Comparison of ENCODE assay signal across 7 cellular contexts in genomic region chr18:34330907-34331306, GRCh38.
DNase-seq lines count a peak whose midpoint lies in the region; ATAC-seq and TF ChIP-seq lines count a peak whose summit lies in the region.
"Not testable (repeated sequence)": the region's sequence is repeated elsewhere in the genome, so short reads cannot be mapped to it uniquely, and the experiment has no call there.

No MANE protein-coding gene starts in this region.

- H3K27ac ChIP-seq in HUES64 (ENCODE audit: low read depth, low read length); smooth muscle cell (ENCODE audit: low read depth): not testable (repeated sequence)

- H4K20me1 ChIP-seq in smooth muscle cell (ENCODE audit: low read depth), result not testable (repeated sequence)

- TF ChIP-seq CTCF in mucosa of descending colon (IDR thresholded peaks at IDR 0.05); smooth muscle cell (IDR thresholded peaks at IDR 0.05; ENCODE audit: borderline replicate concordance, insufficient read depth, poor library complexity, severe bottlenecking): not testable (repeated sequence)

- not testable (repeated sequence) for H3K27me3 ChIP-seq in HUES64 (ENCODE audit: insufficient read depth, low read length); NT2/D1 (ENCODE audit: insufficient read depth, insufficient read length); smooth muscle cell (ENCODE audit: low read depth)

- H3K4me3 ChIP-seq in HUES64 (ENCODE audit: low read length), result peak overlapping the region; percentile 36; the same call in 1 of the 2 replicates
- H3K4me3 ChIP-seq in NT2/D1 (ENCODE audit: insufficient read length, low read depth), result peak overlapping the region; percentile 26
- not testable (repeated sequence) for H3K4me3 ChIP-seq in mucosa of descending colon
- peak overlapping the region; percentile 3 for H3K4me3 ChIP-seq in smooth muscle cell

- DNase-seq in ELF-1 (ENCODE audit: low read depth, low spot score), result peak; percentile 12
- peak; percentile 15 for DNase-seq in NCI-H460 (ENCODE audit: extremely low read depth, low read depth)
- DNase-seq in NT2/D1 (ENCODE audit: low read depth, low spot score); smooth muscle cell (lab: John Stamatoyannopoulos, UW; ENCODE audit: unreplicated experiment): not testable (repeated sequence)
- peak; percentile 13 to 28 for DNase-seq in T47D (ENCODE audit: low read depth in 1 of 2, low spot score in 1 of 2)
- peak in 1 of 3 donors; percentile 36 for DNase-seq in mucosa of descending colon

- H3K4me2 ChIP-seq in smooth muscle cell, result peak overlapping the region; percentile 26

- WGBS in HUES64, result 77% methylated on average over 7 of the region's 12 CpGs
- WGBS in smooth muscle cell (ENCODE audit: low lambda C conversion rate), result 83% methylated on average over 12 of the region's 12 CpGs

- intact Hi-C loops in mucosa of descending colon (cut with DNase I, micrococcal nuclease), result not testable (repeated sequence)

- not testable (repeated sequence) for H3K4me1 ChIP-seq in HUES64 (ENCODE audit: insufficient read depth, low read length); NT2/D1 (ENCODE audit: insufficient read depth, insufficient read length); mucosa of descending colon (ENCODE audit: low read depth); smooth muscle cell (ENCODE audit: low read depth)

- not testable (repeated sequence) for H3K9me3 ChIP-seq in HUES64 (ENCODE audit: insufficient read depth, low read depth, low read length); mucosa of descending colon; smooth muscle cell (replicated peaks; ENCODE audit: low read depth)
- H3K9me3 ChIP-seq in NT2/D1 (ENCODE audit: insufficient read depth, low read length), result peaks cover 10% of the 10 kb centered on the region

- in situ Hi-C loops in T47D (cut with HindIII; ENCODE audit: low pct_unique_long_range_greater_than_20kb, low sequenced_read_pairs), result not testable (repeated sequence)

- H3F3A ChIP-seq in smooth muscle cell (ENCODE audit: low read depth), result not testable (repeated sequence)

- not testable (repeated sequence) for H2AFZ ChIP-seq in smooth muscle cell (ENCODE audit: low read depth)

- not testable (repeated sequence) for H3K36me3 ChIP-seq in HUES64 (ENCODE audit: insufficient read depth, low read length); mucosa of descending colon (ENCODE audit: low read depth); smooth muscle cell (ENCODE audit: low read depth)
- H3K36me3 ChIP-seq in NT2/D1 (ENCODE audit: insufficient read depth, insufficient read length, low read length), result peaks cover 12% of the 10 kb centered on the region

- ATAC-seq in mucosa of descending colon, result peak; percentile 48

- H3K79me2 ChIP-seq in smooth muscle cell (ENCODE audit: low read depth), result not testable (repeated sequence)

- not testable (repeated sequence) for H3K9ac ChIP-seq in HUES64 (ENCODE audit: low read depth, low read length); NT2/D1 (ENCODE audit: insufficient read length, low read depth); smooth muscle cell (ENCODE audit: low read depth)
